Comparison of ENCODE assay signal across 21 cellular contexts in genomic region chr6:127422791-127423190, GRCh38.
"Had no signal": no experiment of that assay in that cellular context is flagged by ENCODE, and none has a peak within 500 bp of the region (broad histone marks: within the 10 kb centered on the region; RNA-seq: fewer than 3 reads in every experiment).

No MANE protein-coding gene starts in this region.

- H3K4me3 ChIP-seq: cardiac muscle cell, SJCRH30 had no signal

- ATAC-seq: activated CD8-positive, alpha-beta T cell treated with anti-CD3 and anti-CD28 coated beads for 36 hours; activated T-cell treated with anti-CD3 and anti-CD28 coated beads, Interleukin-2, amount 50 U/mL, for 72 hours had no signal

- DNase-seq: activated CD4-positive, alpha-beta T cell treated with anti-CD3 and anti-CD28 coated beads, Interleukin-2, amount 50 U/mL, for 1 hour; activated CD4-positive, CD25-positive, alpha-beta regulatory T cell; activated CD8-positive, alpha-beta memory T cell treated with anti-CD3 and anti-CD28 coated beads, Interleukin-2, amount 50 U/mL, for 4 hours; activated CD8-positive, alpha-beta T cell treated with anti-CD3 and anti-CD28 coated beads for 36 hours; activated gamma-delta T cell treated with Interleukin-2 at 50 U/mL for 16 hours; activated naive CD4-positive, alpha-beta T cell treated with anti-CD3 and anti-CD28 coated beads, Interleukin-2, amount 10 ng/mL, durations not matched to agents 7 days and 5 days; activated naive CD8-positive, alpha-beta T cell treated with anti-CD3 and anti-CD28 coated beads for 36 hours; activated T-cell treated with anti-CD3 and anti-CD28 coated beads, Interleukin-2, amount 50 U/mL, for 72 hours; brain microvascular endothelial cell; NCI-H1105 treated with DMSO at 0.1 percent for 48 hours; NCI-H1436 treated with DMSO at 0.1 percent for 48 hours; NCI-H187; NCI-H2081; NCI-H524 treated with DMSO at 0.1 percent for 48 hours; NCI-H748 treated with DMSO at 0.1 percent for 48 hours; Right ventricle myocardium superior; SJCRH30 had no signal

- H3K9me3 ChIP-seq: SJCRH30 had no signal

- H3K36me3 Mint-ChIP-seq: activated naive CD4-positive, alpha-beta T cell treated with anti-CD3 and anti-CD28 coated beads, Interleukin-2, amount 10 ng/mL, durations not matched to agents 7 days and 5 days; activated naive CD8-positive, alpha-beta T cell treated with anti-CD3 and anti-CD28 coated beads for 36 hours had no signal

- H3K27me3 ChIP-seq: brain microvascular endothelial cell, cardiac muscle cell, SJCRH30 had no signal

- H3K9me3 Mint-ChIP-seq: activated naive CD4-positive, alpha-beta T cell treated with anti-CD3 and anti-CD28 coated beads, Interleukin-2, amount 10 ng/mL, durations not matched to agents 7 days and 5 days; activated naive CD8-positive, alpha-beta T cell treated with anti-CD3 and anti-CD28 coated beads for 36 hours; activated T-cell treated with anti-CD3 and anti-CD28 coated beads, Interleukin-2, amount 50 U/mL, for 72 hours; activated T-helper 2 cell treated with anti-CD3 and anti-CD28 coated beads, Interferon-gamma antibody, Interleukin-2, Interleukin-4, amounts not matched to agents 10 μg/mL and 5 μg/mL and 100 μg/mL, durations not matched to agents 14 hours and 24 hours and 36 hours; T-helper 1 cell treated with Interleukin-12 subunit alpha and Interleukin-12 subunit beta and Interleukin-4 antibody, amounts not matched to agents 30 μg/mL and 1 μg/mL, for 36 hours had no signal

- H3K4me3 Mint-ChIP-seq: activated CD8-positive, alpha-beta T cell treated with anti-CD3 and anti-CD28 coated beads for 36 hours; activated naive CD4-positive, alpha-beta T cell treated with anti-CD3 and anti-CD28 coated beads, Interleukin-2, amount 10 ng/mL, durations not matched to agents 7 days and 5 days; activated naive CD8-positive, alpha-beta T cell treated with anti-CD3 and anti-CD28 coated beads for 36 hours; activated T-cell treated with anti-CD3 and anti-CD28 coated beads, Interleukin-2, amount 50 U/mL, for 72 hours; T-helper 1 cell treated with Interleukin-12 subunit alpha and Interleukin-12 subunit beta and Interleukin-4 antibody, amounts not matched to agents 30 μg/mL and 1 μg/mL, for 36 hours had no signal

- H3K36me3 ChIP-seq: brain microvascular endothelial cell, cardiac muscle cell, SJCRH30 had no signal

- H3K27ac Mint-ChIP-seq: activated CD8-positive, alpha-beta T cell treated with anti-CD3 and anti-CD28 coated beads for 36 hours; activated naive CD4-positive, alpha-beta T cell treated with anti-CD3 and anti-CD28 coated beads, Interleukin-2, amount 10 ng/mL, durations not matched to agents 7 days and 5 days; activated naive CD8-positive, alpha-beta T cell treated with anti-CD3 and anti-CD28 coated beads for 36 hours; activated T-cell treated with anti-CD3 and anti-CD28 coated beads, Interleukin-2, amount 50 U/mL, for 72 hours; activated T-helper 2 cell treated with anti-CD3 and anti-CD28 coated beads, Interferon-gamma antibody, Interleukin-2, Interleukin-4, amounts not matched to agents 10 μg/mL and 5 μg/mL and 100 μg/mL, durations not matched to agents 14 hours and 24 hours and 36 hours; T-helper 1 cell treated with Interleukin-12 subunit alpha and Interleukin-12 subunit beta and Interleukin-4 antibody, amounts not matched to agents 30 μg/mL and 1 μg/mL, for 36 hours had no signal

- H3K27ac ChIP-seq: brain microvascular endothelial cell, cardiac muscle cell, RWPE1, SJCRH30 had no signal
